20 cellular contexts compared by ENCODE assay signal in the genomic region with DNA sequence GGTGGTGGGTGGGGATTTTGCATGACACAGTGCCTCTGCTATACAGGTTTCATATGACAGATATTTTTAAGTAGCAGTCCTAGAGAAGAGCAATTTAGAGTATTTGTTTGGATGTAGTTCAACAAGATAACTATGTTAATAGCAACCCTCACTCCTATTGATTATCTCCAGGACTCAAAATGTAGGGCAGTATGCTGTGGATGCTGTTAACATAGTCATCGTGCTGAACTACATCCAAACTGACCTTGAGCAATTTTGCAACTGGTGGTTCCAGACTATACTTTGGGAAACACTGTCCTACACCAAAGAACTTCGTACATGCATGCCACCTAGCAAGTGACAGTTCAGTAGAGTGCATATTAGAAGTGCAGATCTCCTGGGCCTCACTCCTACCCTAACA.
"Had no signal": no experiment of that assay in that cellular context is flagged by ENCODE, and none has a peak within 500 bp of the region (broad histone marks: within the 10 kb centered on the region; RNA-seq: fewer than 3 reads in every experiment).

No MANE protein-coding gene starts in this region.

- H3K4me3 Mint-ChIP-seq: central memory CD8-positive, alpha-beta T cell; memory B cell; natural killer cell treated with Interleukin-12 subunit alpha and Interleukin-12 subunit beta and Interleukin-15 and Interleukin-18, amount 100 ng/mL, for 72 hours; type B pancreatic cell had no signal

- H3K27ac Mint-ChIP-seq: memory B cell; natural killer cell treated with Interleukin-12 subunit alpha and Interleukin-12 subunit beta and Interleukin-15 and Interleukin-18, amount 100 ng/mL, for 72 hours; type B pancreatic cell had no signal

- H3K27me3 Mint-ChIP-seq: type B pancreatic cell had no signal

- H3K9me3 Mint-ChIP-seq: central memory CD8-positive, alpha-beta T cell; memory B cell; natural killer cell treated with Interleukin-12 subunit alpha and Interleukin-12 subunit beta and Interleukin-15 and Interleukin-18, amount 100 ng/mL, for 72 hours; type B pancreatic cell had no signal

- H3K4me1 ChIP-seq: lower lobe of right lung, psoas muscle had no signal

- H3K36me3 ChIP-seq: lower lobe of right lung, stomach had no signal

- H3K27ac ChIP-seq: lower lobe of right lung, psoas muscle, stomach had no signal

- H3K27me3 ChIP-seq: stomach had no signal

- DNase-seq: effector memory CD4-positive, alpha-beta T cell; kidney; left colon; lower lobe of right lung; midbrain; psoas muscle; retina; small intestine; stimulated activated CD4-positive, alpha-beta T cell treated with anti-CD3 and anti-CD28 coated beads, Interleukin-12 subunit alpha, Interleukin-12 subunit beta, amount 100 ng/mL, for 4 hours; stimulated activated naive CD4-positive, alpha-beta T cell; stomach; substantia nigra had no signal

- ATAC-seq: esophagus mucosa; left colon; lower lobe of right lung; natural killer cell treated with Interleukin-12 subunit alpha and Interleukin-12 subunit beta and Interleukin-15 and Interleukin-18, amount 100 ng/mL, for 72 hours; psoas muscle had no signal

- H3K4me3 ChIP-seq: lower lobe of right lung, psoas muscle, stomach had no signal

- H3K36me3 Mint-ChIP-seq: memory B cell; natural killer cell treated with Interleukin-12 subunit alpha and Interleukin-12 subunit beta and Interleukin-15 and Interleukin-18, amount 100 ng/mL, for 72 hours; type B pancreatic cell had no signal

- H3K4me1 Mint-ChIP-seq: central memory CD8-positive, alpha-beta T cell had no signal

- FAIRE-seq: endometrium, frontal cortex, kidney, small intestine, urothelium cell line had no signal

- H3K9me3 ChIP-seq: lower lobe of right lung, psoas muscle, stomach had no signal
